1 cellular context compared by ENCODE assay signal in genomic region chr1:15683411-15684039, GRCh38.
TF ChIP-seq lines count a peak whose summit lies in the region.

No MANE protein-coding gene starts in this region.

TF ChIP-seq in HCT116, 20 proteins besides CTCF, POLR2A, EP300 and RAD21 (continued from another document):
- TF ChIP-seq REST (IDR thresholded peaks at IDR 0.05; ENCODE audit: low read depth) (no peak), EGR1 (IDR thresholded peaks at IDR 0.05; ENCODE audit: low read depth) (no peak), TCF7L2 (IDR thresholded peaks at IDR 0.05; ENCODE audit: borderline replicate concordance, extremely low read depth, insufficient read depth, insufficient read length) (no peak), FOSL1 (IDR thresholded peaks at IDR 0.05; ENCODE audit: low read depth) (no peak), ZBTB33 (IDR thresholded peaks at IDR 0.05; ENCODE audit: extremely low read depth, insufficient replicate concordance, low read length) (no peak)
